26 cellular contexts compared by ENCODE assay signal in genomic region chr5:163712011-163712410, GRCh38.
"Had no signal": no experiment of that assay in that cellular context is flagged by ENCODE, and none has a peak within 500 bp of the region (broad histone marks: within the 10 kb centered on the region; RNA-seq: fewer than 3 reads in every experiment).

No MANE protein-coding gene starts in this region.

- H3K9me3 Mint-ChIP-seq: endodermal cell had no signal

- ATAC-seq: activated T-helper 17 cell treated with anti-CD3 and anti-CD28 coated beads, Interleukin-2, amount 50 U/mL, for 72 hours; left lung; natural killer cell had no signal

- H3K27me3 ChIP-seq: left lung, spleen, testis, vagina had no signal

- H3K27ac Mint-ChIP-seq: activated naive CD8-positive, alpha-beta T cell treated with anti-CD3 and anti-CD28 coated beads for 36 hours; activated T-cell treated with anti-CD3 and anti-CD28 coated beads, Interleukin-2, amount 50 U/mL, for 24 hours; activated T-helper 17 cell treated with anti-CD3 and anti-CD28 coated beads, Interleukin-2, amount 50 U/mL, for 72 hours; endodermal cell; immature natural killer cell; natural killer cell; type B pancreatic cell had no signal

- H3K36me3 ChIP-seq: left lung, prostate gland, spleen, vagina had no signal

- H3K4me3 Mint-ChIP-seq: activated naive CD8-positive, alpha-beta T cell treated with anti-CD3 and anti-CD28 coated beads for 36 hours; activated T-cell treated with anti-CD3 and anti-CD28 coated beads, Interleukin-2, amount 50 U/mL, for 24 hours; activated T-helper 17 cell treated with anti-CD3 and anti-CD28 coated beads, Interleukin-2, amount 50 U/mL, for 72 hours; endodermal cell; immature natural killer cell; natural killer cell; type B pancreatic cell had no signal

- H3K4me3 ChIP-seq: coronary artery, left lung, lung, prostate gland, spleen, testis, vagina had no signal

- H3K27me3 Mint-ChIP-seq: activated naive CD8-positive, alpha-beta T cell treated with anti-CD3 and anti-CD28 coated beads for 36 hours; activated T-cell treated with anti-CD3 and anti-CD28 coated beads, Interleukin-2, amount 50 U/mL, for 24 hours had no signal

- H3K27ac ChIP-seq: coronary artery, left lung, prostate gland, spleen, testis, vagina, VCaP had no signal

- H3K9me3 ChIP-seq: left lung, prostate gland, spleen, testis, vagina had no signal

- H3K36me3 Mint-ChIP-seq: activated naive CD8-positive, alpha-beta T cell treated with anti-CD3 and anti-CD28 coated beads for 36 hours; natural killer cell; type B pancreatic cell had no signal

- DNase-seq: activated CD4-positive, alpha-beta T cell treated with anti-CD3 and anti-CD28 coated beads for 1 hour; activated CD4-positive, alpha-beta T cell treated with anti-CD3 and anti-CD28 coated beads, Interleukin-2, amount 50 U/mL, for 1 hour; activated CD8-positive, alpha-beta memory T cell treated with anti-CD3 and anti-CD28 coated beads, Interleukin-2, amount 50 U/mL, for 4 hours; activated naive CD4-positive, alpha-beta T cell treated with Interleukin-2 at 50 U/mL for 16 hours; activated naive CD8-positive, alpha-beta T cell treated with anti-CD3 and anti-CD28 coated beads for 36 hours; activated T-cell treated with anti-CD3 and anti-CD28 coated beads, Interleukin-2, amount 50 U/mL, for 24 hours; amniotic stem cell; cerebellar nuclear complex; endodermal cell; immature natural killer cell; kidney glomerular epithelial cell; left lung; midbrain; natural killer cell; spleen; stimulated activated CD4-positive, alpha-beta T cell treated with anti-CD3 and anti-CD28 coated beads, Interleukin-4, amount 100 ng/mL, for 1 hour; stimulated activated naive CD4-positive, alpha-beta T cell; T-helper 9 cell; testis had no signal

- H3K4me1 Mint-ChIP-seq: activated naive CD8-positive, alpha-beta T cell treated with anti-CD3 and anti-CD28 coated beads for 36 hours; activated T-helper 17 cell treated with anti-CD3 and anti-CD28 coated beads, Interleukin-2, amount 50 U/mL, for 72 hours; endodermal cell; immature natural killer cell; natural killer cell had no signal

- H3K4me1 ChIP-seq: left lung, prostate gland, spleen, testis, vagina had no signal
